Comparison of ENCODE assay signal across 8 cellular contexts in genomic region chr11:66071326-66071870, GRCh38. TPM values are rescaled to one million over a fixed set of nuclear protein-coding genes. Genes with fewer than 3 reads are reported as not detected.
DNase-seq lines count a peak whose midpoint lies in the region; ATAC-seq, FAIRE-seq and TF ChIP-seq lines count a peak whose summit lies in the region.

No MANE protein-coding gene starts in this region.

- H3K27me3 ChIP-seq in muscle layer of duodenum (ENCODE audit: low read depth, low read length), result no peaks in the 10 kb centered on the region

- H3K27ac ChIP-seq in muscle layer of duodenum (ENCODE audit: low read length), result peak overlapping the region; percentile 81

- H3K36me3 Mint-ChIP-seq in IgD-negative memory B cell, result peaks cover 9% of the 10 kb centered on the region

- H3K4me1 Mint-ChIP-seq in IgD-negative memory B cell, result peaks cover 43 to 55% (median 44%) of the 10 kb centered on the region in 3 donors

- DNase-seq in AG10803 (ENCODE audit: low read depth) (no peak), cardiac fibroblast (ENCODE audit: low read depth in 2 of 2) (peak in 1 of 2 donors; percentile 31), H54 (ENCODE audit: insufficient read length, low spot score) (no peak), NCI-H146 treated with DMSO at 0.1 percent for 48 hours (lab: John Stamatoyannopoulos, UW; ENCODE audit: unreplicated experiment) (no peak)

- no peak for ATAC-seq in GM21723 (IDR thresholded peaks at IDR 0.05; ENCODE audit: unreplicated experiment)
- ATAC-seq in GM18498 (IDR thresholded peaks at IDR 0.05; ENCODE audit: unreplicated experiment), result no peak

- no peaks in the 10 kb centered on the region for H3K9me3 ChIP-seq in muscle layer of duodenum (ENCODE audit: control insufficient read depth in 1 of 2, low read length in 2 of 2)

- TF ChIP-seq CTCF in AG10803 (conservative IDR thresholded peaks at IDR 0.05; ENCODE audit: low read length) (no peak), cardiac fibroblast (IDR thresholded peaks at IDR 0.05; ENCODE audit: low read depth, low read length) (no peak)

- H3K9me3 Mint-ChIP-seq in IgD-negative memory B cell, result no peaks in the 10 kb centered on the region

- peak overlapping the region; percentile 89 to 99 (median 98) for H3K4me3 Mint-ChIP-seq in IgD-negative memory B cell

- H3K27ac Mint-ChIP-seq in IgD-negative memory B cell, result peak overlapping the region; percentile 94 to 98 (median 97)

- peak overlapping the region; percentile 72 for H3K4me3 ChIP-seq in AG10803 (ENCODE audit: low read length)
- peak overlapping the region; percentile 66 to 72 for H3K4me3 ChIP-seq in cardiac fibroblast (replicated peaks in 1 of 2; ENCODE audit: low read depth in 2 of 2, low read length in 2 of 2)
- H3K4me3 ChIP-seq in muscle layer of duodenum (ENCODE audit: low read depth in 1 of 2, low read length in 2 of 2), result peak overlapping the region; percentile 74 to 81

- TF ChIP-seq POLR2A in H54 (IDR thresholded peaks at IDR 0.05; ENCODE audit: low read depth, low read length), result no peak

- H3K36me3 ChIP-seq in muscle layer of duodenum (ENCODE audit: control insufficient read depth in 1 of 2, insufficient read depth in 2 of 2, low read length in 2 of 2), result peaks cover 17 to 27% of the 10 kb centered on the region in 2 donors

- H3K27me3 Mint-ChIP-seq in IgD-negative memory B cell, result no peaks in the 10 kb centered on the region

- no peak for FAIRE-seq in H54 (lab: Jason Lieb, UNC)

- H3K4me1 ChIP-seq in muscle layer of duodenum (ENCODE audit: control insufficient read depth in 1 of 2, insufficient read depth in 2 of 2, low read length in 2 of 2), result peaks cover 12 to 26% of the 10 kb centered on the region in 2 donors

RNA-seq across cellular contexts. Expression of gene PACS1, which starts 1.3 kb away (rescaled TPM):
- polyA plus RNA-seq in IgD-negative memory B cell, result 72.9 TPM

RNA-seq across cellular contexts. Expression of gene SF3B2, which starts 19.2 kb away (rescaled TPM):
- 91.8 TPM for polyA plus RNA-seq in IgD-negative memory B cell

RNA-seq across cellular contexts. Expression of gene GAL3ST3, which starts 22.4 kb away (rescaled TPM):
- not detected for polyA plus RNA-seq in IgD-negative memory B cell

RNA-seq across cellular contexts. Expression of gene CATSPER1, which starts 45.1 kb away (rescaled TPM):
- polyA plus RNA-seq in IgD-negative memory B cell, result not detected

RNA-seq across cellular contexts. Expression of gene CST6, which starts 59.6 kb away (rescaled TPM):
- not detected for polyA plus RNA-seq in IgD-negative memory B cell
